In the genomic region with DNA sequence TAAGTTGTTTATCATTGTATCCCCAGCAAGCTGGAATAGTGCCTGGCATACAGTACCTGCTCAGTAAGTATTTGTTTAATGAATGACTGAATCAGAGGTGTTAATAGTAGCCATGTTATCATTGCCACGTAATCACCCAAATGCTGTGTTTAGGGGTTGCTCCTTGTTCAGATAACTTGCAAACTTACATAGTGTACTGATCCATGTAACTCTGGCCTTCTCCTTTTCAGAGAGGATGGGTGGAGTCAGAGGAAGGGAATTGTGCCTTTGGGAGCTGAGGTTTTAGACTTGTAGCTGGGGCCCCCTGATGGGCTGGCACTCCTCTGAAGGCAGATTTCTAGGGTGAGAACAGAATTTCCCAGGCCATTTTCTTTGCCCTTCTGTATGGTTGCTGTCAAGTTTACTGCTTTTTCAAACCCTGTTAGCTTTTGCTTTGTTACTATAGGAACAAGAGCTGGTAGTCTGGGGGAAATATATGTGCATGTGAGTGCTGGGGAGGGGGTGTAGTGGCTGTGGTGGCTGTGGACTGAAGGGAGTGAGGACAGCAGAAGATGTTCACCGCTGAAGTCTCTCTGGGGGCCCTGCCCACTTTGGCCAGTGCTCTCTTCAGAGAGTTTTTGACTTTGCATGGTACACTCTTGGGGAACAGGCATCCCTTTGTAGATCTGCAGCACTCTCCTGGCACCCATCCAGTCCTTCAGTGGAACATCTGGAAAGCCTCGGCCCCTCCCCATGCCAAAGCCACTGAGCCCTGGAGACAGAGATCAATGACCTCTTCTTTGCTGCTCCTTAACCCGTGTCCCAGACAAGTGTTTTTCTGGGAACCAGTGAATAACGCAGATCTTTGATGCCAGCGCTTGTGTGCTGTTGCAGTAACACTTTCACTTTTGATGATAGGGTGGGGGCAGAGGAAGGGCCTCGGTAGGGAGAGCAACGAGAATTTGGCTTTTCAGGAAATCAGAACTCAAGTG, we compare ENCODE assay signal across 1 cellular context.
TF ChIP-seq lines count a peak whose summit lies in the region.

No MANE protein-coding gene starts in this region.

TF ChIP-seq in HepG2, 621 proteins besides CTCF, POLR2A, EP300 and RAD21 (continued from another document):
- TF ChIP-seq, protein P1, sequence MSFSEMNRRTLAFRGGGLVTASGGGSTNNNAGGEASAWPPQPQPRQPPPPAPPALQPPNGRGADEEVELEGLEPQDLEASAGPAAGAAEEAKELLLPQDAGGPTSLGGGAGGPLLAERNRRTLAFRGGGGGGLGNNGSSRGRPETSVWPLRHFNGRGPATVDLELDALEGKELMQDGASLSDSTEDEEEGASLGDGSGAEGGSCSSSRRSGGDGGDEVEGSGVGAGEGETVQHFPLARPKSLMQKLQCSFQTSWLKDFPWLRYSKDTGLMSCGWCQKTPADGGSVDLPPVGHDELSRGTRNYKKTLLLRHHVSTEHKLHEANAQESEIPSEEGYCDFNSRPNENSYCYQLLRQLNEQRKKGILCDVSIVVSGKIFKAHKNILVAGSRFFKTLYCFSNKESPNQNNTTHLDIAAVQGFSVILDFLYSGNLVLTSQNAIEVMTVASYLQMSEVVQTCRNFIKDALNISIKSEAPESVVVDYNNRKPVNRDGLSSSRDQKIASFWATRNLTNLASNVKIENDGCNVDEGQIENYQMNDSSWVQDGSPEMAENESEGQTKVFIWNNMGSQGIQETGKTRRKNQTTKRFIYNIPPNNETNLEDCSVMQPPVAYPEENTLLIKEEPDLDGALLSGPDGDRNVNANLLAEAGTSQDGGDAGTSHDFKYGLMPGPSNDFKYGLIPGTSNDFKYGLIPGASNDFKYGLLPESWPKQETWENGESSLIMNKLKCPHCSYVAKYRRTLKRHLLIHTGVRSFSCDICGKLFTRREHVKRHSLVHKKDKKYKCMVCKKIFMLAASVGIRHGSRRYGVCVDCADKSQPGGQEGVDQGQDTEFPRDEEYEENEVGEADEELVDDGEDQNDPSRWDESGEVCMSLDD (CRISPR knock-in tag; IDR thresholded peaks at IDR 0.05; ENCODE audit: borderline replicate concordance) = no peak
- TF ChIP-seq KLF13 (CRISPR knock-in tag; IDR thresholded peaks at IDR 0.05) = no peak
- TF ChIP-seq XRCC5 (optimal IDR thresholded peaks at IDR 0.05; ENCODE audit: low read length) = peak; percentile 63
- TF ChIP-seq, protein P2, sequence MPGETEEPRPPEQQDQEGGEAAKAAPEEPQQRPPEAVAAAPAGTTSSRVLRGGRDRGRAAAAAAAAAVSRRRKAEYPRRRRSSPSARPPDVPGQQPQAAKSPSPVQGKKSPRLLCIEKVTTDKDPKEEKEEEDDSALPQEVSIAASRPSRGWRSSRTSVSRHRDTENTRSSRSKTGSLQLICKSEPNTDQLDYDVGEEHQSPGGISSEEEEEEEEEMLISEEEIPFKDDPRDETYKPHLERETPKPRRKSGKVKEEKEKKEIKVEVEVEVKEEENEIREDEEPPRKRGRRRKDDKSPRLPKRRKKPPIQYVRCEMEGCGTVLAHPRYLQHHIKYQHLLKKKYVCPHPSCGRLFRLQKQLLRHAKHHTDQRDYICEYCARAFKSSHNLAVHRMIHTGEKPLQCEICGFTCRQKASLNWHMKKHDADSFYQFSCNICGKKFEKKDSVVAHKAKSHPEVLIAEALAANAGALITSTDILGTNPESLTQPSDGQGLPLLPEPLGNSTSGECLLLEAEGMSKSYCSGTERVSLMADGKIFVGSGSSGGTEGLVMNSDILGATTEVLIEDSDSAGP (CRISPR knock-in tag; IDR thresholded peaks at IDR 0.05; ENCODE audit: borderline replicate concordance) = no peak
- TF ChIP-seq ZNF614 (CRISPR knock-in tag; IDR thresholded peaks at IDR 0.05; ENCODE audit: borderline replicate concordance) = no peak
- peak; percentile 49; the same call in 1 of the 2 replicates for TF ChIP-seq RXRA (CRISPR knock-in tag; IDR thresholded peaks at IDR 0.05)
- no peak for TF ChIP-seq ZNF720 (CRISPR knock-in tag; IDR thresholded peaks at IDR 0.05)
- TF ChIP-seq MAZ (IDR thresholded peaks at IDR 0.05; ENCODE audit: borderline replicate concordance, low read depth, low read length) = no peak
- no peak for TF ChIP-seq MAZ (CRISPR knock-in tag; IDR thresholded peaks at IDR 0.05; ENCODE audit: low read depth)
- TF ChIP-seq RFX1 (IDR thresholded peaks at IDR 0.05) = 0 out of 2 replicates have a peak, but pooled peaks have one; percentile 4
- TF ChIP-seq, protein P3, sequence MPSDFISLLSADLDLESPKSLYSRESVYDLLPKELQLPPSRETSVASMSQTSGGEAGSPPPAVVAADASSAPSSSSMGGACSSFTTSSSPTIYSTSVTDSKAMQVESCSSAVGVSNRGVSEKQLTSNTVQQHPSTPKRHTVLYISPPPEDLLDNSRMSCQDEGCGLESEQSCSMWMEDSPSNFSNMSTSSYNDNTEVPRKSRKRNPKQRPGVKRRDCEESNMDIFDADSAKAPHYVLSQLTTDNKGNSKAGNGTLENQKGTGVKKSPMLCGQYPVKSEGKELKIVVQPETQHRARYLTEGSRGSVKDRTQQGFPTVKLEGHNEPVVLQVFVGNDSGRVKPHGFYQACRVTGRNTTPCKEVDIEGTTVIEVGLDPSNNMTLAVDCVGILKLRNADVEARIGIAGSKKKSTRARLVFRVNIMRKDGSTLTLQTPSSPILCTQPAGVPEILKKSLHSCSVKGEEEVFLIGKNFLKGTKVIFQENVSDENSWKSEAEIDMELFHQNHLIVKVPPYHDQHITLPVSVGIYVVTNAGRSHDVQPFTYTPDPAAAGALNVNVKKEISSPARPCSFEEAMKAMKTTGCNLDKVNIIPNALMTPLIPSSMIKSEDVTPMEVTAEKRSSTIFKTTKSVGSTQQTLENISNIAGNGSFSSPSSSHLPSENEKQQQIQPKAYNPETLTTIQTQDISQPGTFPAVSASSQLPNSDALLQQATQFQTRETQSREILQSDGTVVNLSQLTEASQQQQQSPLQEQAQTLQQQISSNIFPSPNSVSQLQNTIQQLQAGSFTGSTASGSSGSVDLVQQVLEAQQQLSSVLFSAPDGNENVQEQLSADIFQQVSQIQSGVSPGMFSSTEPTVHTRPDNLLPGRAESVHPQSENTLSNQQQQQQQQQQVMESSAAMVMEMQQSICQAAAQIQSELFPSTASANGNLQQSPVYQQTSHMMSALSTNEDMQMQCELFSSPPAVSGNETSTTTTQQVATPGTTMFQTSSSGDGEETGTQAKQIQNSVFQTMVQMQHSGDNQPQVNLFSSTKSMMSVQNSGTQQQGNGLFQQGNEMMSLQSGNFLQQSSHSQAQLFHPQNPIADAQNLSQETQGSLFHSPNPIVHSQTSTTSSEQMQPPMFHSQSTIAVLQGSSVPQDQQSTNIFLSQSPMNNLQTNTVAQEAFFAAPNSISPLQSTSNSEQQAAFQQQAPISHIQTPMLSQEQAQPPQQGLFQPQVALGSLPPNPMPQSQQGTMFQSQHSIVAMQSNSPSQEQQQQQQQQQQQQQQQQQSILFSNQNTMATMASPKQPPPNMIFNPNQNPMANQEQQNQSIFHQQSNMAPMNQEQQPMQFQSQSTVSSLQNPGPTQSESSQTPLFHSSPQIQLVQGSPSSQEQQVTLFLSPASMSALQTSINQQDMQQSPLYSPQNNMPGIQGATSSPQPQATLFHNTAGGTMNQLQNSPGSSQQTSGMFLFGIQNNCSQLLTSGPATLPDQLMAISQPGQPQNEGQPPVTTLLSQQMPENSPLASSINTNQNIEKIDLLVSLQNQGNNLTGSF (CRISPR knock-in tag; IDR thresholded peaks at IDR 0.05) = no peak
- no peak for TF ChIP-seq MIER3 (CRISPR knock-in tag; IDR thresholded peaks at IDR 0.05; ENCODE audit: borderline replicate concordance)
- TF ChIP-seq SIN3A (IDR thresholded peaks at IDR 0.05; ENCODE audit: borderline replicate concordance, low read depth, low read length) = no peak
- no peak for TF ChIP-seq JUNB (CRISPR knock-in tag; IDR thresholded peaks at IDR 0.05; ENCODE audit: borderline replicate concordance)
- no peak for TF ChIP-seq MED13 (CRISPR knock-in tag; IDR thresholded peaks at IDR 0.05)
- no peak for TF ChIP-seq ZNF589 (CRISPR knock-in tag; conservative IDR thresholded peaks at IDR 0.05)
- no peak for TF ChIP-seq STAG1 (CRISPR knock-in tag; IDR thresholded peaks at IDR 0.05)
TF ChIP-seq in HepG2: peak in this region for 4.
